In genomic region chr17:75589017-75589918, GRCh38 we compare ENCODE assay signal across 1 cellular context.
TF ChIP-seq lines count a peak whose summit lies in the region.

No MANE protein-coding gene starts in this region.

TF ChIP-seq in HepG2, 621 proteins besides CTCF, POLR2A, EP300 and RAD21 (continued from another document and continues in another):
- TF ChIP-seq ZNF513 (CRISPR knock-in tag; conservative IDR thresholded peaks at IDR 0.05) (no peak), FOXA3 (CRISPR knock-in tag; IDR thresholded peaks at IDR 0.05) (0 out of 2 replicates have a peak, but pooled peaks have one; percentile 11), KDM4B (CRISPR knock-in tag; IDR thresholded peaks at IDR 0.05) (no peak), RELA (CRISPR knock-in tag; IDR thresholded peaks at IDR 0.05) (no peak), MLXIP (CRISPR knock-in tag; IDR thresholded peaks at IDR 0.05; ENCODE audit: borderline replicate concordance) (no peak), ZNF850 (CRISPR knock-in tag; conservative IDR thresholded peaks at IDR 0.05) (no peak), SIN3A (IDR thresholded peaks at IDR 0.05; ENCODE audit: borderline replicate concordance, low read depth, low read length) (0 out of 2 replicates have a peak, but pooled peaks have one; percentile 25), ZNF280D (CRISPR knock-in tag; IDR thresholded peaks at IDR 0.05) (no peak), GATAD1 (CRISPR knock-in tag; IDR thresholded peaks at IDR 0.05) (0 out of 2 replicates have a peak, but pooled peaks have one; percentile 15), ZBTB20 (CRISPR knock-in tag; IDR thresholded peaks at IDR 0.05; ENCODE audit: borderline replicate concordance, low read depth) (0 out of 2 replicates have a peak, but pooled peaks have one; percentile 28), NRL (CRISPR knock-in tag; IDR thresholded peaks at IDR 0.05; ENCODE audit: borderline replicate concordance) (0 out of 2 replicates have a peak, but pooled peaks have one; percentile 12), ZMYM2 (CRISPR knock-in tag; IDR thresholded peaks at IDR 0.05) (no peak), TCF7 (IDR thresholded peaks at IDR 0.05; ENCODE audit: low read depth) (no peak), HMGXB3 (CRISPR knock-in tag; IDR thresholded peaks at IDR 0.05; ENCODE audit: borderline replicate concordance) (no peak), THAP7 (CRISPR knock-in tag; IDR thresholded peaks at IDR 0.05) (0 out of 2 replicates have a peak, but pooled peaks have one; percentile 52), NFYB (CRISPR knock-in tag; IDR thresholded peaks at IDR 0.05) (no peak), ZNF503 (CRISPR knock-in tag; IDR thresholded peaks at IDR 0.05) (no peak; the same call in 1 of the 2 replicates), SOX13 (IDR thresholded peaks at IDR 0.05) (no peak), SOX13 (CRISPR knock-in tag; conservative IDR thresholded peaks at IDR 0.05 in 1 of 2, IDR thresholded peaks at IDR 0.05 in 1 of 2) (0 out of 4 replicates have a peak, but pooled peaks of 1 of the 2 experiments have one; percentile 5), MAFK (conservative IDR thresholded peaks at IDR 0.05 in 1 of 2, IDR thresholded peaks at IDR 0.05 in 1 of 2; ENCODE audit: low read length in 2 of 2) (no peak), ZNF780A (CRISPR knock-in tag; IDR thresholded peaks at IDR 0.05) (no peak), PLRG1 (conservative IDR thresholded peaks at IDR 0.05) (no peak), KDM3A (CRISPR knock-in tag; IDR thresholded peaks at IDR 0.05; ENCODE audit: low read depth) (no peak; the same call in 1 of the 2 replicates), SMYD3 (CRISPR knock-in tag; IDR thresholded peaks at IDR 0.05) (no peak), FOXK1 (CRISPR knock-in tag; IDR thresholded peaks at IDR 0.05; ENCODE audit: borderline replicate concordance, low read depth) (no peak), DR1 (CRISPR knock-in tag; IDR thresholded peaks at IDR 0.05) (no peak; the same call in 1 of the 2 replicates), ZNF782 (CRISPR knock-in tag; IDR thresholded peaks at IDR 0.05; ENCODE audit: borderline replicate concordance) (0 out of 2 replicates have a peak, but pooled peaks have one; percentile 5), ZNF674 (CRISPR knock-in tag; IDR thresholded peaks at IDR 0.05; ENCODE audit: low read depth) (no peak), ARNT (IDR thresholded peaks at IDR 0.05) (no peak)
- TF ChIP-seq, protein P1, sequence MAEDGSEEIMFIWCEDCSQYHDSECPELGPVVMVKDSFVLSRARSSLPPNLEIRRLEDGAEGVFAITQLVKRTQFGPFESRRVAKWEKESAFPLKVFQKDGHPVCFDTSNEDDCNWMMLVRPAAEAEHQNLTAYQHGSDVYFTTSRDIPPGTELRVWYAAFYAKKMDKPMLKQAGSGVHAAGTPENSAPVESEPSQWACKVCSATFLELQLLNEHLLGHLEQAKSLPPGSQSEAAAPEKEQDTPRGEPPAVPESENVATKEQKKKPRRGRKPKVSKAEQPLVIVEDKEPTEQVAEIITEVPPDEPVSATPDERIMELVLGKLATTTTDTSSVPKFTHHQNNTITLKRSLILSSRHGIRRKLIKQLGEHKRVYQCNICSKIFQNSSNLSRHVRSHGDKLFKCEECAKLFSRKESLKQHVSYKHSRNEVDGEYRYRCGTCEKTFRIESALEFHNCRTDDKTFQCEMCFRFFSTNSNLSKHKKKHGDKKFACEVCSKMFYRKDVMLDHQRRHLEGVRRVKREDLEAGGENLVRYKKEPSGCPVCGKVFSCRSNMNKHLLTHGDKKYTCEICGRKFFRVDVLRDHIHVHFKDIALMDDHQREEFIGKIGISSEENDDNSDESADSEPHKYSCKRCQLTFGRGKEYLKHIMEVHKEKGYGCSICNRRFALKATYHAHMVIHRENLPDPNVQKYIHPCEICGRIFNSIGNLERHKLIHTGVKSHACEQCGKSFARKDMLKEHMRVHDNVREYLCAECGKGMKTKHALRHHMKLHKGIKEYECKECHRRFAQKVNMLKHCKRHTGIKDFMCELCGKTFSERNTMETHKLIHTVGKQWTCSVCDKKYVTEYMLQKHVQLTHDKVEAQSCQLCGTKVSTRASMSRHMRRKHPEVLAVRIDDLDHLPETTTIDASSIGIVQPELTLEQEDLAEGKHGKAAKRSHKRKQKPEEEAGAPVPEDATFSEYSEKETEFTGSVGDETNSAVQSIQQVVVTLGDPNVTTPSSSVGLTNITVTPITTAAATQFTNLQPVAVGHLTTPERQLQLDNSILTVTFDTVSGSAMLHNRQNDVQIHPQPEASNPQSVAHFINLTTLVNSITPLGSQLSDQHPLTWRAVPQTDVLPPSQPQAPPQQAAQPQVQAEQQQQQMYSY (CRISPR knock-in tag; IDR thresholded peaks at IDR 0.05), result no peak
- TF ChIP-seq, protein P2, sequence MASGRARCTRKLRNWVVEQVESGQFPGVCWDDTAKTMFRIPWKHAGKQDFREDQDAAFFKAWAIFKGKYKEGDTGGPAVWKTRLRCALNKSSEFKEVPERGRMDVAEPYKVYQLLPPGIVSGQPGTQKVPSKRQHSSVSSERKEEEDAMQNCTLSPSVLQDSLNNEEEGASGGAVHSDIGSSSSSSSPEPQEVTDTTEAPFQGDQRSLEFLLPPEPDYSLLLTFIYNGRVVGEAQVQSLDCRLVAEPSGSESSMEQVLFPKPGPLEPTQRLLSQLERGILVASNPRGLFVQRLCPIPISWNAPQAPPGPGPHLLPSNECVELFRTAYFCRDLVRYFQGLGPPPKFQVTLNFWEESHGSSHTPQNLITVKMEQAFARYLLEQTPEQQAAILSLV (CRISPR knock-in tag; IDR thresholded peaks at IDR 0.05; ENCODE audit: borderline replicate concordance), result no peak; the same call in 1 of the 2 replicates
- TF ChIP-seq, protein P3, sequence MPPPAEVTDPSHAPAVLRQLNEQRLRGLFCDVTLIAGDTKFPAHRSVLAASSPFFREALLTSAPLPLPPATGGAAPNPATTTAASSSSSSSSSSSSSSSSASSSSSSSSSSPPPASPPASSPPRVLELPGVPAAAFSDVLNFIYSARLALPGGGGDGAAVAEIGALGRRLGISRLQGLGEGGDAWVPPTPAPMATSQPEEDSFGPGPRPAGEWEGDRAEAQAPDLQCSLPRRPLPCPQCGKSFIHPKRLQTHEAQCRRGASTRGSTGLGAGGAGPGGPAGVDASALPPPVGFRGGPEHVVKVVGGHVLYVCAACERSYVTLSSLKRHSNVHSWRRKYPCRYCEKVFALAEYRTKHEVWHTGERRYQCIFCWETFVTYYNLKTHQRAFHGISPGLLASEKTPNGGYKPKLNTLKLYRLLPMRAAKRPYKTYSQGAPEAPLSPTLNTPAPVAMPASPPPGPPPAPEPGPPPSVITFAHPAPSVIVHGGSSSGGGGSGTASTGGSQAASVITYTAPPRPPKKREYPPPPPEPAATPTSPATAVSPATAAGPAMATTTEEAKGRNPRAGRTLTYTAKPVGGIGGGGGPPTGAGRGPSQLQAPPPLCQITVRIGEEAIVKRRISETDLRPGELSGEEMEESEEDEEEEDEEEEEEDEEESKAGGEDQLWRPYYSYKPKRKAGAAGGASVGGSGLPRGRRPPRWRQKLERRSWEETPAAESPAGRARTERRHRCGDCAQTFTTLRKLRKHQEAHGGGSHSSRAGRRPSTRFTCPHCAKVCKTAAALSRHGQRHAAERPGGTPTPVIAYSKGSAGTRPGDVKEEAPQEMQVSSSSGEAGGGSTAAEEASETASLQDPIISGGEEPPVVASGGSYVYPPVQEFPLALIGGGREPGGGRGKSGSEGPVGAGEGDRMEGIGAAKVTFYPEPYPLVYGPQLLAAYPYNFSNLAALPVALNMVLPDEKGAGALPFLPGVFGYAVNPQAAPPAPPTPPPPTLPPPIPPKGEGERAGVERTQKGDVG (CRISPR knock-in tag; IDR thresholded peaks at IDR 0.05; ENCODE audit: borderline replicate concordance), result peak; percentile 60
